ENCODE assay signal across 1 cellular context in the genomic region with DNA sequence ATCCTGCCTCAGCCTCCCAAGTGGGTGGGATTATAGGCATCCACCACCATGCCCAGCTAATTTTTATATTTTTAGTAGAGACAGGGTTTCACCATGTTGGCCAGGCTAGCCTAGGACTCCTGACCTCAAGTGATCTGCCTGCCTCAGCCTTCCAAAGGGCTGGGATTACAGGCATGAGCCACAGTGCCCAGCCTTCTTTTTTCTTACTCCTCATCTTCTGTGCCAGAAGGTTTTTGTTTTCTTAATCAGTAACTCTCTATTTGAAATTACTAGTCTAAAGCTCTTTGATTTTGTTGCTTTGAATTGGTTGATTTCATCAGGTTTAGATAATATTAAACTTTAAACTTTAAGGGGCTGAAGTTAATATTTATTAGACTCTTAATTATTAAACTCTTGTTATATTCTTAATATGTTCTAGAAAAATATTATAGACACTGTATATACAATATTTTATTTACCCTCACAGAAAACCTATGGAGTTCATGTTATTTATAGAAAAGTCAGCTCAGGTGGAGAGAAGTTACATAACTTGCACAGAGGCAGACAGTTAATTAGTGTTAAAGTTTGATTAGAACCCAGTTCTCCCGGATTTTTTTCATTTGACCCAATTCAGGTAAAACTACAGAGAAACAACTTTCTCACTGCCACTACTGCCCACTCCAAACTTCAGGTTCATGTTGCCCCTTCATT.
TF ChIP-seq lines count a peak whose summit lies in the region.

No MANE protein-coding gene starts in this region.

TF ChIP-seq in GM23338, 12 proteins besides CTCF, POLR2A, EP300 and RAD21 (continued from another document):
- TF ChIP-seq ZNF114 (CRISPR knock-in tag; IDR thresholded peaks at IDR 0.05): no peak
- TF ChIP-seq NANOG (IDR thresholded peaks at IDR 0.05; ENCODE audit: borderline replicate concordance): no peak
- no peak for TF ChIP-seq STAT1 (IDR thresholded peaks at IDR 0.05; ENCODE audit: unreplicated experiment)
- no peak for TF ChIP-seq EZH2 (IDR thresholded peaks at IDR 0.05; ENCODE audit: low read depth, unreplicated experiment)
- TF ChIP-seq, protein P1, sequence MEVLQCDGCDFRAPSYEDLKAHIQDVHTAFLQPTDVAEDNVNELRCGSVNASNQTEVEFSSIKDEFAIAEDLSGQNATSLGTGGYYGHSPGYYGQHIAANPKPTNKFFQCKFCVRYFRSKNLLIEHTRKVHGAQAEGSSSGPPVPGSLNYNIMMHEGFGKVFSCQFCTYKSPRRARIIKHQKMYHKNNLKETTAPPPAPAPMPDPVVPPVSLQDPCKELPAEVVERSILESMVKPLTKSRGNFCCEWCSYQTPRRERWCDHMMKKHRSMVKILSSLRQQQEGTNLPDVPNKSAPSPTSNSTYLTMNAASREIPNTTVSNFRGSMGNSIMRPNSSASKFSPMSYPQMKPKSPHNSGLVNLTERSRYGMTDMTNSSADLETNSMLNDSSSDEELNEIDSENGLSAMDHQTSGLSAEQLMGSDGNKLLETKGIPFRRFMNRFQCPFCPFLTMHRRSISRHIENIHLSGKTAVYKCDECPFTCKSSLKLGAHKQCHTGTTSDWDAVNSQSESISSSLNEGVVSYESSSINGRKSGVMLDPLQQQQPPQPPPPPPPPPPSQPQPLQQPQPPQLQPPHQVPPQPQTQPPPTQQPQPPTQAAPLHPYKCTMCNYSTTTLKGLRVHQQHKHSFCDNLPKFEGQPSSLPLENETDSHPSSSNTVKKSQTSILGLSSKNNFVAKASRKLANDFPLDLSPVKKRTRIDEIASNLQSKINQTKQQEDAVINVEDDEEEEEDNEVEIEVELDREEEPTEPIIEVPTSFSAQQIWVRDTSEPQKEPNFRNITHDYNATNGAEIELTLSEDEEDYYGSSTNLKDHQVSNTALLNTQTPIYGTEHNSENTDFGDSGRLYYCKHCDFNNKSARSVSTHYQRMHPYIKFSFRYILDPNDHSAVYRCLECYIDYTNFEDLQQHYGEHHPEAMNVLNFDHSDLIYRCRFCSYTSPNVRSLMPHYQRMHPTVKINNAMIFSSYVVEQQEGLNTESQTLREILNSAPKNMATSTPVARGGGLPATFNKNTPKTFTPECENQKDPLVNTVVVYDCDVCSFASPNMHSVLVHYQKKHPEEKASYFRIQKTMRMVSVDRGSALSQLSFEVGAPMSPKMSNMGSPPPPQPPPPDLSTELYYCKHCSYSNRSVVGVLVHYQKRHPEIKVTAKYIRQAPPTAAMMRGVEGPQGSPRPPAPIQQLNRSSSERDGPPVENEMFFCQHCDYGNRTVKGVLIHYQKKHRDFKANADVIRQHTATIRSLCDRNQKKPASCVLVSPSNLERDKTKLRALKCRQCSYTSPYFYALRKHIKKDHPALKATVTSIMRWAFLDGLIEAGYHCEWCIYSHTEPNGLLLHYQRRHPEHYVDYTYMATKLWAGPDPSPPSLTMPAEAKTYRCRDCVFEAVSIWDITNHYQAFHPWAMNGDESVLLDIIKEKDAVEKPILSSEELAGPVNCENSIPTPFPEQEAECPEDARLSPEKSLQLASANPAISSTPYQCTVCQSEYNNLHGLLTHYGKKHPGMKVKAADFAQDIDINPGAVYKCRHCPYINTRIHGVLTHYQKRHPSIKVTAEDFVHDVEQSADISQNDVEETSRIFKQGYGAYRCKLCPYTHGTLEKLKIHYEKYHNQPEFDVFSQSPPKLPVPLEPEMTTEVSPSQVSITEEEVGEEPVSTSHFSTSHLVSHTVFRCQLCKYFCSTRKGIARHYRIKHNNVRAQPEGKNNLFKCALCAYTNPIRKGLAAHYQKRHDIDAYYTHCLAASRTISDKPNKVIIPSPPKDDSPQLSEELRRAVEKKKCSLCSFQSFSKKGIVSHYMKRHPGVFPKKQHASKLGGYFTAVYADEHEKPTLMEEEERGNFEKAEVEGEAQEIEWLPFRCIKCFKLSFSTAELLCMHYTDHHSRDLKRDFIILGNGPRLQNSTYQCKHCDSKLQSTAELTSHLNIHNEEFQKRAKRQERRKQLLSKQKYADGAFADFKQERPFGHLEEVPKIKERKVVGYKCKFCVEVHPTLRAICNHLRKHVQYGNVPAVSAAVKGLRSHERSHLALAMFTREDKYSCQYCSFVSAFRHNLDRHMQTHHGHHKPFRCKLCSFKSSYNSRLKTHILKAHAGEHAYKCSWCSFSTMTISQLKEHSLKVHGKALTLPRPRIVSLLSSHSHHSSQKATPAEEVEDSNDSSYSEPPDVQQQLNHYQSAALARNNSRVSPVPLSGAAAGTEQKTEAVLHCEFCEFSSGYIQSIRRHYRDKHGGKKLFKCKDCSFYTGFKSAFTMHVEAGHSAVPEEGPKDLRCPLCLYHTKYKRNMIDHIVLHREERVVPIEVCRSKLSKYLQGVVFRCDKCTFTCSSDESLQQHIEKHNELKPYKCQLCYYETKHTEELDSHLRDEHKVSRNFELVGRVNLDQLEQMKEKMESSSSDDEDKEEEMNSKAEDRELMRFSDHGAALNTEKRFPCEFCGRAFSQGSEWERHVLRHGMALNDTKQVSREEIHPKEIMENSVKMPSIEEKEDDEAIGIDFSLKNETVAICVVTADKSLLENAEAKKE (CRISPR knock-in tag; IDR thresholded peaks at IDR 0.05): no peak
